Comparison of ENCODE assay signal across 15 cellular contexts in the genomic region with DNA sequence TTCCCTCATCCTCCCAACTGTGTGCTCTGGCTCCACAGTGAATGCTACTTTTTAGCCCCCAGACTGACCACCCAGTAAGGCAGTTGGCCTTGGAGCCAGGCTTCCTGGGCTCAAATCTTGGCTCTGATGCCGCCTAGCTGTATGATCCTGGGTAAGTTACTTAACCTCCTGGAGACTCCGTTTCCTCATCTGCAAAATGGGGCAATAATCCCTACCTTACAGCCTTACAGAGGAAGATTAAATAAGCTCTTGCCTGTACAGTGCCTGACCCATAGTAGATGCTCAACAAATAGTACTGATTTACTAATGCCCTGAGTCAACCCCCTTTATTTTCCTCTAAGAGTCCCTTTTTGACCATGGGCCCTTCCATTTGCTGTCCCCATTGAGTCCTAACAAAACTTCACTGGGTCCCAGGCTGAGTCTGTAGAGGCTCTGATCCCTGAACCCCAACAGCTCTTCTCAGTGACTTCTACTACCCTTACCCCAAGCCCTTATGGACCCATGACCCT. TPM values are rescaled to one million over a fixed set of nuclear protein-coding genes. Genes with fewer than 3 reads are reported as not detected.
A peak's percentile ranks its signal among the peaks of the same experiment; 100 is the strongest.
DNase-seq lines count a peak whose midpoint lies in the region; ATAC-seq and TF ChIP-seq lines count a peak whose summit lies in the region.
"Had no signal": no experiment of that assay in that cellular context is flagged by ENCODE, and none has a peak within 500 bp of the region (broad histone marks: within the 10 kb centered on the region; RNA-seq: fewer than 3 reads in every experiment).

No MANE protein-coding gene starts in this region.

- H3K27ac ChIP-seq in mammary epithelial cell (ENCODE audit: insufficient read depth, low read depth, low read length) (no peak overlapping the region), breast epithelium (peak overlapping the region; percentile 73 to 78), mesendoderm (ENCODE audit: low read depth, low read length) (peak overlapping the region; percentile 83), thyroid gland (peak overlapping the region; percentile 60 to 78 (median 71))
- H3K27ac ChIP-seq: foreskin keratinocyte had no signal

- no peaks in the 10 kb centered on the region for H3K9me3 ChIP-seq in mammary epithelial cell (replicated peaks; ENCODE audit: insufficient read depth, low read length)
- H3K9me3 ChIP-seq in breast epithelium = no peaks in the 10 kb centered on the region
- H3K9me3 ChIP-seq in thyroid gland = no peaks in the 10 kb centered on the region

- H3K4me1 Mint-ChIP-seq in MCF 10A (ENCODE audit: insufficient read depth, unreplicated experiment) = peaks cover 37% of the 10 kb centered on the region

- no peak overlapping the region for H2BK120ac ChIP-seq in mesendoderm (ENCODE audit: low read depth, low read length)

- dilution Hi-C loops in mammary epithelial cell (cut with HindIII; ENCODE audit: low sequenced_read_pairs) = no loop called here

- in situ Hi-C loops in mammary epithelial cell (cut with MboI; ENCODE audit: low sequenced_read_pairs in 2 of 2) = no loop called here

- no peaks in the 10 kb centered on the region for H3K27me3 Mint-ChIP-seq in MCF 10A (ENCODE audit: insufficient read depth, unreplicated experiment)

- DNase-seq in MCF 10A (ENCODE audit: unreplicated experiment) = no peak
- no peak for DNase-seq in mammary epithelial cell
- no peak for DNase-seq in breast epithelium (ENCODE audit: low spot score in 2 of 2)
- no peak for DNase-seq in mesendoderm
- no peak for DNase-seq in thyroid gland
- DNase-seq in T-helper 1 cell = no peak
- no peak for DNase-seq in posterior cingulate gyrus
- DNase-seq: 8988T; activated CD4-positive, alpha-beta T cell treated with anti-CD3 and anti-CD28 coated beads, Interleukin-2, amount 50 U/mL, for 48 hours; amniotic stem cell; NCI-H1930; RPMI8226; stimulated activated naive CD8-positive, alpha-beta T cell treated with anti-CD3 and anti-CD28 coated beads, Interleukin-15, Interleukin-2, amounts not matched to agents 100 U/mL and 50 U/mL, for 24 hours had no signal

- no peak overlapping the region for H4K5ac ChIP-seq in mesendoderm (ENCODE audit: low read length)

- H3K18ac ChIP-seq in mesendoderm (ENCODE audit: low read length) = peak overlapping the region; percentile 77

- H2BK15ac ChIP-seq in mesendoderm (replicated peaks; ENCODE audit: low read depth) = no peak overlapping the region

- BruUV-seq in MCF 10A (replicated peaks; lab: Mats Ljungman, UMichigan) (no TSS peak), mammary epithelial cell (replicated peaks; lab: Mats Ljungman, UMichigan) (no TSS peak)

- H3K4me1 ChIP-seq in mammary epithelial cell (ENCODE audit: insufficient read depth, low read length) (peaks cover 18% of the 10 kb centered on the region), breast epithelium (peaks cover 4 to 10% of the 10 kb centered on the region in 2 donors), mesendoderm (ENCODE audit: control insufficient read depth, low read depth, low read length) (peaks cover 26% of the 10 kb centered on the region), thyroid gland (peaks cover 62 to 90% of the 10 kb centered on the region in 2 donors)

- H3K79me2 ChIP-seq in mammary epithelial cell (ENCODE audit: insufficient read depth, low read length) (no peaks in the 10 kb centered on the region), mesendoderm (ENCODE audit: control insufficient read depth, insufficient read depth, low read length) (no peaks in the 10 kb centered on the region)

- no peak overlapping the region for H3K4ac ChIP-seq in mesendoderm (ENCODE audit: low read depth, low read length)

- H3K9ac ChIP-seq in mammary epithelial cell (ENCODE audit: insufficient read depth, low read length) (no peak overlapping the region), mesendoderm (ENCODE audit: low read length) (peak overlapping the region; percentile 63)

- 92% methylated on average over 2 of the region's 2 CpGs for WGBS in mammary epithelial cell (ENCODE audit: low coverage, missing lambda C conversion rate)
- no CpG with 5 or more reads among the region's 2 CpGs for WGBS in mesendoderm (ENCODE audit: extremely low coverage, insufficient coverage, low lambda C conversion rate)
- 93 to 100% methylated on average over 2 of the region's 2 CpGs for WGBS in thyroid gland, 2 donors

- intact Hi-C loops in MCF 10A (cut with micrococcal nuclease) = no loop called here
- intact Hi-C loops in mammary epithelial cell (cut with micrococcal nuclease) = no loop called here
- intact Hi-C loops in breast epithelium (cut with DNase I; ENCODE audit: low total_unique reads) = no loop called here
- intact Hi-C loops in thyroid gland (cut with DNase I) = no loop called here
- intact Hi-C loops in posterior cingulate gyrus (cut with DNase I) = no loop called here

- no peak overlapping the region for H3K4me3 Mint-ChIP-seq in MCF 10A (ENCODE audit: unreplicated experiment)

- no peak overlapping the region for H2AFZ ChIP-seq in mammary epithelial cell (ENCODE audit: low read depth, low read length)

- peaks cover 6% of the 10 kb centered on the region for H3K79me1 ChIP-seq in mesendoderm (ENCODE audit: low read length)

- POLR2A ChIA-PET in MCF 10A (lab: Yijun Ruan, JAX) = no interaction called here

- H2AK5ac ChIP-seq in mesendoderm (ENCODE audit: low read length) = peak overlapping the region; percentile 91

- H4K8ac ChIP-seq in mesendoderm (ENCODE audit: low read depth, low read length) = no peak overlapping the region

- no peaks in the 10 kb centered on the region for H3K36me3 ChIP-seq in mammary epithelial cell (ENCODE audit: insufficient read depth, low read length)
- no peaks in the 10 kb centered on the region for H3K36me3 ChIP-seq in breast epithelium
- no peaks in the 10 kb centered on the region for H3K36me3 ChIP-seq in mesendoderm (ENCODE audit: control insufficient read depth, insufficient read depth, low read length)
- no peaks in the 10 kb centered on the region for H3K36me3 ChIP-seq in thyroid gland

- no peak overlapping the region for H3K4me2 ChIP-seq in mammary epithelial cell (ENCODE audit: insufficient read depth, low read depth, low read length)
- H3K4me2 ChIP-seq in mesendoderm (ENCODE audit: low read length) = no peak overlapping the region

- no peak for ATAC-seq in HG02759 (IDR thresholded peaks at IDR 0.05; ENCODE audit: unreplicated experiment)
- ATAC-seq: stimulated activated naive CD8-positive, alpha-beta T cell treated with anti-CD3 and anti-CD28 coated beads, Interleukin-15, Interleukin-2, amounts not matched to agents 100 U/mL and 50 U/mL, for 24 hours had no signal

- H3K23ac ChIP-seq in mesendoderm (ENCODE audit: low read length) = no peak overlapping the region

- TF ChIP-seq POLR2A in breast epithelium (IDR thresholded peaks at IDR 0.05) = no peak
- no peak for TF ChIP-seq POLR2A in thyroid gland (IDR thresholded peaks at IDR 0.05)

- peak overlapping the region; percentile 75 for H2BK5ac ChIP-seq in mesendoderm (ENCODE audit: low read length)

- H4K20me1 ChIP-seq in mammary epithelial cell (ENCODE audit: insufficient read depth, low read length) = no peaks in the 10 kb centered on the region

- H3K9me3 Mint-ChIP-seq in MCF 10A (ENCODE audit: unreplicated experiment) = no peaks in the 10 kb centered on the region

- H3K27ac Mint-ChIP-seq in MCF 10A (ENCODE audit: low read depth, unreplicated experiment) = peak overlapping the region; percentile 54

- TF ChIP-seq CTCF in MCF 10A (IDR thresholded peaks at IDR 0.05; ENCODE audit: unreplicated experiment) = no peak
- no peak for TF ChIP-seq CTCF in mammary epithelial cell (conservative IDR thresholded peaks at IDR 0.05 in 1 of 2, IDR thresholded peaks at IDR 0.05 in 1 of 2; ENCODE audit: extremely low read depth in 1 of 2, insufficient read depth in 1 of 2, low read depth in 1 of 2, low read length in 2 of 2)
- no peak for TF ChIP-seq CTCF in breast epithelium (IDR thresholded peaks at IDR 0.05)
- TF ChIP-seq CTCF in thyroid gland (IDR thresholded peaks at IDR 0.05) = no peak

- H3K36me3 Mint-ChIP-seq in MCF 10A (ENCODE audit: insufficient read depth, unreplicated experiment) = peaks cover 15% of the 10 kb centered on the region

- H3K4me3 ChIP-seq in mammary epithelial cell (replicated peaks in 1 of 3; ENCODE audit: insufficient read depth in 1 of 3, low read depth in 2 of 3, low read length in 3 of 3) (no peak overlapping the region), breast epithelium (no peak overlapping the region), mesendoderm (ENCODE audit: low read length) (no peak overlapping the region), thyroid gland (replicated peaks in 1 of 3) (no peak overlapping the region)

- H3K56ac ChIP-seq in mesendoderm (ENCODE audit: low read length) = peak overlapping the region; percentile 91

- CTCF ChIA-PET in MCF 10A (lab: Yijun Ruan, JAX) (interaction anchor here (1.0 kb wide), 1 partner anchor 114 kb away, joined by 4 read pairs; no protein-coding TSS in a partner anchor), mammary epithelial cell (lab: Charles Lee; ENCODE audit: low non-redundant PET) (no interaction called here)

- H3K27me3 ChIP-seq in mammary epithelial cell (ENCODE audit: insufficient read depth, low read length) (no peaks in the 10 kb centered on the region), breast epithelium (no peaks in the 10 kb centered on the region), mesendoderm (ENCODE audit: insufficient read depth, low read length, poor library complexity) (no peaks in the 10 kb centered on the region), thyroid gland (no peaks in the 10 kb centered on the region)
- H3K27me3 ChIP-seq: foreskin keratinocyte had no signal

RNA-seq across cellular contexts. Expression of a gene that starts 31.2 kb away (rescaled TPM):
- total RNA-seq in MCF 10A (2022) = 16.5 and 18.4 TPM in 2 replicates
- 10 to 100 TPM in 1 of 2 donors, 1 to 10 TPM in 1; 5.0 to 19.2 TPM for total RNA-seq in mammary epithelial cell
- polyA plus RNA-seq in mammary epithelial cell = 5.7 TPM
- polyA minus RNA-seq in mammary epithelial cell = 8.4 TPM
- total RNA-seq in breast epithelium = 10 to 100 TPM in 1 of 3 donors, 1 to 10 TPM in 2; 5.1 to 11.0 (median 5.6) TPM
- 9.2 TPM for polyA plus RNA-seq in mesendoderm (2013, experiment 1 of 2)
- 8.4 TPM for polyA plus RNA-seq in mesendoderm (2013, experiment 2 of 2)
- total RNA-seq in thyroid gland = 10 to 100 TPM; 12.6 to 42.4 (median 23.7) TPM
